Comparison of ENCODE assay signal across 1 cellular context in the genomic region with DNA sequence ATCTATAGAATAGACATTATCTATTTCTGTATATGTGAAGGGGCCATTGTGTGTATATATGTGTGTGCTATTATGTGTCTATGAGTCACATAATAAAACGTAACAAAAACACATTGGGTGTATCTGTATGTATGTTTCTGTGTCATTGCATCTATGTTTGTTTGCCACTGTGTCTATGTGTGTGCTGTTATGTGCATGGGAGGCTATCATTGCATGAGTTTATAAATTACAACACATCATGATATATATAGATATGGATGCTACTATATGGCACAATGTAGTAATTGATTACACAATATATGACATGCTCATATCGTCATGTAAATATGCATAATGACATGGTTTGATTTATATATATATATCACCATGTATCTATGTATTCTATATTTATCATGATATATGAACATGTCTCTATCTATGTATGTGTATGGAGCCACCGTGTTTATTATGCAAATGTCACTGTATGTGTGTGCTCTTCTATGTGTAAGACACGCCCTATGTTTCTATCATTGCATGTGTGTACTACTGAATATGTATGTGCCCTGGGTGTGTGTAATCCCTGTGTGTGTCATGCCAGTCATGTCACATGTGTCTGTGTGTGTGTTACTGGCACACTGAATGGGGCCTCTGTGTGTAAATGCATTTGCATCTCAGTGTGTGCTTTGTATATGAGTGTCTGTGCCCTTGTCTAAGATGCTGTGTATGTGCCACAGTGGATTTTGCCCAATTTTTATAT.
TF ChIP-seq lines count a peak whose summit lies in the region.

No MANE protein-coding gene starts in this region.

TF ChIP-seq in K562, 482 proteins besides CTCF, POLR2A, EP300 and RAD21 (continued from another document and continues in another):
- TF ChIP-seq, protein P1, sequence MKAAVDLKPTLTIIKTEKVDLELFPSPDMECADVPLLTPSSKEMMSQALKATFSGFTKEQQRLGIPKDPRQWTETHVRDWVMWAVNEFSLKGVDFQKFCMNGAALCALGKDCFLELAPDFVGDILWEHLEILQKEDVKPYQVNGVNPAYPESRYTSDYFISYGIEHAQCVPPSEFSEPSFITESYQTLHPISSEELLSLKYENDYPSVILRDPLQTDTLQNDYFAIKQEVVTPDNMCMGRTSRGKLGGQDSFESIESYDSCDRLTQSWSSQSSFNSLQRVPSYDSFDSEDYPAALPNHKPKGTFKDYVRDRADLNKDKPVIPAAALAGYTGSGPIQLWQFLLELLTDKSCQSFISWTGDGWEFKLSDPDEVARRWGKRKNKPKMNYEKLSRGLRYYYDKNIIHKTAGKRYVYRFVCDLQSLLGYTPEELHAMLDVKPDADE (conservative IDR thresholded peaks at IDR 0.05; ENCODE audit: control insufficient read depth, low read depth, low read length) = no peak
- TF ChIP-seq, protein P2, sequence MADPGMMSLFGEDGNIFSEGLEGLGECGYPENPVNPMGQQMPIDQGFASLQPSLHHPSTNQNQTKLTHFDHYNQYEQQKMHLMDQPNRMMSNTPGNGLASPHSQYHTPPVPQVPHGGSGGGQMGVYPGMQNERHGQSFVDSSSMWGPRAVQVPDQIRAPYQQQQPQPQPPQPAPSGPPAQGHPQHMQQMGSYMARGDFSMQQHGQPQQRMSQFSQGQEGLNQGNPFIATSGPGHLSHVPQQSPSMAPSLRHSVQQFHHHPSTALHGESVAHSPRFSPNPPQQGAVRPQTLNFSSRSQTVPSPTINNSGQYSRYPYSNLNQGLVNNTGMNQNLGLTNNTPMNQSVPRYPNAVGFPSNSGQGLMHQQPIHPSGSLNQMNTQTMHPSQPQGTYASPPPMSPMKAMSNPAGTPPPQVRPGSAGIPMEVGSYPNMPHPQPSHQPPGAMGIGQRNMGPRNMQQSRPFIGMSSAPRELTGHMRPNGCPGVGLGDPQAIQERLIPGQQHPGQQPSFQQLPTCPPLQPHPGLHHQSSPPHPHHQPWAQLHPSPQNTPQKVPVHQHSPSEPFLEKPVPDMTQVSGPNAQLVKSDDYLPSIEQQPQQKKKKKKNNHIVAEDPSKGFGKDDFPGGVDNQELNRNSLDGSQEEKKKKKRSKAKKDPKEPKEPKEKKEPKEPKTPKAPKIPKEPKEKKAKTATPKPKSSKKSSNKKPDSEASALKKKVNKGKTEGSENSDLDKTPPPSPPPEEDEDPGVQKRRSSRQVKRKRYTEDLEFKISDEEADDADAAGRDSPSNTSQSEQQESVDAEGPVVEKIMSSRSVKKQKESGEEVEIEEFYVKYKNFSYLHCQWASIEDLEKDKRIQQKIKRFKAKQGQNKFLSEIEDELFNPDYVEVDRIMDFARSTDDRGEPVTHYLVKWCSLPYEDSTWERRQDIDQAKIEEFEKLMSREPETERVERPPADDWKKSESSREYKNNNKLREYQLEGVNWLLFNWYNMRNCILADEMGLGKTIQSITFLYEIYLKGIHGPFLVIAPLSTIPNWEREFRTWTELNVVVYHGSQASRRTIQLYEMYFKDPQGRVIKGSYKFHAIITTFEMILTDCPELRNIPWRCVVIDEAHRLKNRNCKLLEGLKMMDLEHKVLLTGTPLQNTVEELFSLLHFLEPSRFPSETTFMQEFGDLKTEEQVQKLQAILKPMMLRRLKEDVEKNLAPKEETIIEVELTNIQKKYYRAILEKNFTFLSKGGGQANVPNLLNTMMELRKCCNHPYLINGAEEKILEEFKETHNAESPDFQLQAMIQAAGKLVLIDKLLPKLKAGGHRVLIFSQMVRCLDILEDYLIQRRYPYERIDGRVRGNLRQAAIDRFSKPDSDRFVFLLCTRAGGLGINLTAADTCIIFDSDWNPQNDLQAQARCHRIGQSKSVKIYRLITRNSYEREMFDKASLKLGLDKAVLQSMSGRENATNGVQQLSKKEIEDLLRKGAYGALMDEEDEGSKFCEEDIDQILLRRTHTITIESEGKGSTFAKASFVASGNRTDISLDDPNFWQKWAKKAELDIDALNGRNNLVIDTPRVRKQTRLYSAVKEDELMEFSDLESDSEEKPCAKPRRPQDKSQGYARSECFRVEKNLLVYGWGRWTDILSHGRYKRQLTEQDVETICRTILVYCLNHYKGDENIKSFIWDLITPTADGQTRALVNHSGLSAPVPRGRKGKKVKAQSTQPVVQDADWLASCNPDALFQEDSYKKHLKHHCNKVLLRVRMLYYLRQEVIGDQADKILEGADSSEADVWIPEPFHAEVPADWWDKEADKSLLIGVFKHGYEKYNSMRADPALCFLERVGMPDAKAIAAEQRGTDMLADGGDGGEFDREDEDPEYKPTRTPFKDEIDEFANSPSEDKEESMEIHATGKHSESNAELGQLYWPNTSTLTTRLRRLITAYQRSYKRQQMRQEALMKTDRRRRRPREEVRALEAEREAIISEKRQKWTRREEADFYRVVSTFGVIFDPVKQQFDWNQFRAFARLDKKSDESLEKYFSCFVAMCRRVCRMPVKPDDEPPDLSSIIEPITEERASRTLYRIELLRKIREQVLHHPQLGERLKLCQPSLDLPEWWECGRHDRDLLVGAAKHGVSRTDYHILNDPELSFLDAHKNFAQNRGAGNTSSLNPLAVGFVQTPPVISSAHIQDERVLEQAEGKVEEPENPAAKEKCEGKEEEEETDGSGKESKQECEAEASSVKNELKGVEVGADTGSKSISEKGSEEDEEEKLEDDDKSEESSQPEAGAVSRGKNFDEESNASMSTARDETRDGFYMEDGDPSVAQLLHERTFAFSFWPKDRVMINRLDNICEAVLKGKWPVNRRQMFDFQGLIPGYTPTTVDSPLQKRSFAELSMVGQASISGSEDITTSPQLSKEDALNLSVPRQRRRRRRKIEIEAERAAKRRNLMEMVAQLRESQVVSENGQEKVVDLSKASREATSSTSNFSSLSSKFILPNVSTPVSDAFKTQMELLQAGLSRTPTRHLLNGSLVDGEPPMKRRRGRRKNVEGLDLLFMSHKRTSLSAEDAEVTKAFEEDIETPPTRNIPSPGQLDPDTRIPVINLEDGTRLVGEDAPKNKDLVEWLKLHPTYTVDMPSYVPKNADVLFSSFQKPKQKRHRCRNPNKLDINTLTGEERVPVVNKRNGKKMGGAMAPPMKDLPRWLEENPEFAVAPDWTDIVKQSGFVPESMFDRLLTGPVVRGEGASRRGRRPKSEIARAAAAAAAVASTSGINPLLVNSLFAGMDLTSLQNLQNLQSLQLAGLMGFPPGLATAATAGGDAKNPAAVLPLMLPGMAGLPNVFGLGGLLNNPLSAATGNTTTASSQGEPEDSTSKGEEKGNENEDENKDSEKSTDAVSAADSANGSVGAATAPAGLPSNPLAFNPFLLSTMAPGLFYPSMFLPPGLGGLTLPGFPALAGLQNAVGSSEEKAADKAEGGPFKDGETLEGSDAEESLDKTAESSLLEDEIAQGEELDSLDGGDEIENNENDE (IDR thresholded peaks at IDR 0.05; ENCODE audit: low read depth, low read length) = peak; percentile 38
- TF ChIP-seq POLR2G (IDR thresholded peaks at IDR 0.05; ENCODE audit: low read depth, low read length) (no peak), ZNF253 (CRISPR knock-in tag; conservative IDR thresholded peaks at IDR 0.05) (peak; percentile 74), ZNF324 (CRISPR knock-in tag; IDR thresholded peaks at IDR 0.05) (no peak; the same call in 1 of the 2 replicates), SMAD2 (IDR thresholded peaks at IDR 0.05; ENCODE audit: low read depth, low read length) (no peak), CHD1 (IDR thresholded peaks at IDR 0.05; ENCODE audit: low read length) (no peak), EP400 (IDR thresholded peaks at IDR 0.05) (peak; percentile 10; the same call in 1 of the 2 replicates), HIVEP1 (CRISPR knock-in tag; IDR thresholded peaks at IDR 0.05) (no peak), CEBPG (CRISPR knock-in tag; IDR thresholded peaks at IDR 0.05) (peak; percentile 3; the same call in 1 of the 2 replicates), CEBPG (tag; conservative IDR thresholded peaks at IDR 0.05 in 1 of 2, IDR thresholded peaks at IDR 0.05 in 1 of 2) (peak; percentile 94 to 95), ZNF408 (CRISPR knock-in tag; IDR thresholded peaks at IDR 0.05; ENCODE audit: low read depth) (no peak), HNRNPUL1 (IDR thresholded peaks at IDR 0.05; ENCODE audit: low read length) (no peak; the same call in 1 of the 2 replicates), FOXP1 (CRISPR knock-in tag; IDR thresholded peaks at IDR 0.05) (0 out of 2 replicates have a peak, but pooled peaks have one; percentile 9), TAF1 (IDR thresholded peaks at IDR 0.05; ENCODE audit: control insufficient read depth, extremely low read depth, insufficient read depth, low read length, severe bottlenecking) (no peak), KLF10 (CRISPR knock-in tag; IDR thresholded peaks at IDR 0.05) (no peak), HDAC8 (tag; IDR thresholded peaks at IDR 0.05) (no peak), KDM5B (IDR thresholded peaks at IDR 0.05; ENCODE audit: insufficient replicate concordance, low read depth, low read length) (peak; percentile 87), FOXM1 (IDR thresholded peaks at IDR 0.05; ENCODE audit: low read depth) (no peak), FOXM1 (CRISPR knock-in tag; IDR thresholded peaks at IDR 0.05; ENCODE audit: low read depth) (peak; percentile 29), BACH1 (tag; IDR thresholded peaks at IDR 0.05) (peak; percentile 40), NFXL1 (CRISPR knock-in tag; IDR thresholded peaks at IDR 0.05) (peak; percentile 86), KAT8 (IDR thresholded peaks at IDR 0.05; ENCODE audit: low read depth) (no peak), SIX5 (IDR thresholded peaks at IDR 0.05; ENCODE audit: borderline replicate concordance in 1 of 2, insufficient read depth in 1 of 2, low read depth in 1 of 2, low read length in 2 of 2) (no peak), GTF2E2 (tag; IDR thresholded peaks at IDR 0.05) (no peak), ZNF217 (CRISPR knock-in tag; IDR thresholded peaks at IDR 0.05) (no peak), BDP1 (IDR thresholded peaks at IDR 0.05; ENCODE audit: insufficient read depth, insufficient read length) (no peak), ZNF57 (CRISPR knock-in tag; IDR thresholded peaks at IDR 0.05) (no peak), ZNF384 (IDR thresholded peaks at IDR 0.05; ENCODE audit: low read depth, low read length) (no peak), POLR2B (IDR thresholded peaks at IDR 0.05; ENCODE audit: low read depth, partially characterized antibody) (peak; percentile 88), ZNF699 (CRISPR knock-in tag; IDR thresholded peaks at IDR 0.05; ENCODE audit: insufficient replicate concordance) (no peak), ELF2 (CRISPR knock-in tag; IDR thresholded peaks at IDR 0.05) (no peak), ZNF77 (CRISPR knock-in tag; IDR thresholded peaks at IDR 0.05) (no peak; the same call in 1 of the 2 replicates), TAF15 (IDR thresholded peaks at IDR 0.05; ENCODE audit: low read depth, low read length) (no peak), ESRRB (CRISPR knock-in tag; IDR thresholded peaks at IDR 0.05; ENCODE audit: borderline replicate concordance) (peak; percentile 28; the same call in 1 of the 2 replicates), TCF7L2 (IDR thresholded peaks at IDR 0.05; ENCODE audit: low read depth, low read length) (no peak), JUNB (CRISPR knock-in tag; conservative IDR thresholded peaks at IDR 0.05) (no peak)
- TF ChIP-seq, protein P3, sequence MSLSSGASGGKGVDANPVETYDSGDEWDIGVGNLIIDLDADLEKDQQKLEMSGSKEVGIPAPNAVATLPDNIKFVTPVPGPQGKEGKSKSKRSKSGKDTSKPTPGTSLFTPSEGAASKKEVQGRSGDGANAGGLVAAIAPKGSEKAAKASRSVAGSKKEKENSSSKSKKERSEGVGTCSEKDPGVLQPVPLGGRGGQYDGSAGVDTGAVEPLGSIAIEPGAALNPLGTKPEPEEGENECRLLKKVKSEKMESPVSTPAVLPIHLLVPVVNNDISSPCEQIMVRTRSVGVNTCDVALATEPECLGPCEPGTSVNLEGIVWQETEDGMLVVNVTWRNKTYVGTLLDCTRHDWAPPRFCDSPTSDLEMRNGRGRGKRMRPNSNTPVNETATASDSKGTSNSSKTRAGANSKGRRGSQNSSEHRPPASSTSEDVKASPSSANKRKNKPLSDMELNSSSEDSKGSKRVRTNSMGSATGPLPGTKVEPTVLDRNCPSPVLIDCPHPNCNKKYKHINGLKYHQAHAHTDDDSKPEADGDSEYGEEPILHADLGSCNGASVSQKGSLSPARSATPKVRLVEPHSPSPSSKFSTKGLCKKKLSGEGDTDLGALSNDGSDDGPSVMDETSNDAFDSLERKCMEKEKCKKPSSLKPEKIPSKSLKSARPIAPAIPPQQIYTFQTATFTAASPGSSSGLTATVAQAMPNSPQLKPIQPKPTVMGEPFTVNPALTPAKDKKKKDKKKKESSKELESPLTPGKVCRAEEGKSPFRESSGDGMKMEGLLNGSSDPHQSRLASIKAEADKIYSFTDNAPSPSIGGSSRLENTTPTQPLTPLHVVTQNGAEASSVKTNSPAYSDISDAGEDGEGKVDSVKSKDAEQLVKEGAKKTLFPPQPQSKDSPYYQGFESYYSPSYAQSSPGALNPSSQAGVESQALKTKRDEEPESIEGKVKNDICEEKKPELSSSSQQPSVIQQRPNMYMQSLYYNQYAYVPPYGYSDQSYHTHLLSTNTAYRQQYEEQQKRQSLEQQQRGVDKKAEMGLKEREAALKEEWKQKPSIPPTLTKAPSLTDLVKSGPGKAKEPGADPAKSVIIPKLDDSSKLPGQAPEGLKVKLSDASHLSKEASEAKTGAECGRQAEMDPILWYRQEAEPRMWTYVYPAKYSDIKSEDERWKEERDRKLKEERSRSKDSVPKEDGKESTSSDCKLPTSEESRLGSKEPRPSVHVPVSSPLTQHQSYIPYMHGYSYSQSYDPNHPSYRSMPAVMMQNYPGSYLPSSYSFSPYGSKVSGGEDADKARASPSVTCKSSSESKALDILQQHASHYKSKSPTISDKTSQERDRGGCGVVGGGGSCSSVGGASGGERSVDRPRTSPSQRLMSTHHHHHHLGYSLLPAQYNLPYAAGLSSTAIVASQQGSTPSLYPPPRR (CRISPR knock-in tag; IDR thresholded peaks at IDR 0.05; ENCODE audit: borderline replicate concordance) = peak; percentile 23; the same call in 1 of the 2 replicates
- TF ChIP-seq, protein P4, sequence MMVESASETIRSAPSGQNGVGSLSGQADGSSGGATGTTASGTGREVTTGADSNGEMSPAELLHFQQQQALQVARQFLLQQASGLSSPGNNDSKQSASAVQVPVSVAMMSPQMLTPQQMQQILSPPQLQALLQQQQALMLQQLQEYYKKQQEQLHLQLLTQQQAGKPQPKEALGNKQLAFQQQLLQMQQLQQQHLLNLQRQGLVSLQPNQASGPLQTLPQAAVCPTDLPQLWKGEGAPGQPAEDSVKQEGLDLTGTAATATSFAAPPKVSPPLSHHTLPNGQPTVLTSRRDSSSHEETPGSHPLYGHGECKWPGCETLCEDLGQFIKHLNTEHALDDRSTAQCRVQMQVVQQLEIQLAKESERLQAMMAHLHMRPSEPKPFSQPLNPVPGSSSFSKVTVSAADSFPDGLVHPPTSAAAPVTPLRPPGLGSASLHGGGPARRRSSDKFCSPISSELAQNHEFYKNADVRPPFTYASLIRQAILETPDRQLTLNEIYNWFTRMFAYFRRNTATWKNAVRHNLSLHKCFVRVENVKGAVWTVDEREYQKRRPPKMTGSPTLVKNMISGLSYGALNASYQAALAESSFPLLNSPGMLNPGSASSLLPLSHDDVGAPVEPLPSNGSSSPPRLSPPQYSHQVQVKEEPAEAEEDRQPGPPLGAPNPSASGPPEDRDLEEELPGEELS (CRISPR knock-in tag; IDR thresholded peaks at IDR 0.05; ENCODE audit: borderline replicate concordance) = no peak; the same call in 1 of the 2 replicates
- TF ChIP-seq, protein P5, sequence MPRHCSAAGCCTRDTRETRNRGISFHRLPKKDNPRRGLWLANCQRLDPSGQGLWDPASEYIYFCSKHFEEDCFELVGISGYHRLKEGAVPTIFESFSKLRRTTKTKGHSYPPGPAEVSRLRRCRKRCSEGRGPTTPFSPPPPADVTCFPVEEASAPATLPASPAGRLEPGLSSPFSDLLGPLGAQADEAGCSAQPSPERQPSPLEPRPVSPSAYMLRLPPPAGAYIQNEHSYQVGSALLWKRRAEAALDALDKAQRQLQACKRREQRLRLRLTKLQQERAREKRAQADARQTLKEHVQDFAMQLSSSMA (CRISPR knock-in tag; IDR thresholded peaks at IDR 0.05) = 0 out of 2 replicates have a peak, but pooled peaks have one; percentile 11
